Comparison of ENCODE assay signal across 23 cellular contexts in genomic region chr2:97743913-97744312, GRCh38. TPM values are rescaled to one million over a fixed set of nuclear protein-coding genes. Genes with fewer than 3 reads are reported as not detected.
DNase-seq lines count a peak whose midpoint lies in the region; ATAC-seq lines count a peak whose summit lies in the region.
"Had no signal": no experiment of that assay in that cellular context is flagged by ENCODE, and none has a peak within 500 bp of the region (broad histone marks: within the 10 kb centered on the region; RNA-seq: fewer than 3 reads in every experiment).

No MANE protein-coding gene starts in this region.

- intact Hi-C loops in activated CD4-positive, alpha-beta T cell treated with anti-CD3 and anti-CD28 coated beads, Interleukin-2, amount 10 ng/mL, durations not matched to agents 24 days and 14 days (cut with micrococcal nuclease) = loop anchor here (10.0 kb wide), 1 partner anchor 641 kb away; no protein-coding TSS in a partner anchor

- no peak overlapping the region for H3K4me3 Mint-ChIP-seq in activated CD4-positive, alpha-beta T cell treated with anti-CD3 and anti-CD28 coated beads, Interleukin-2, amount 10 ng/mL, durations not matched to agents 24 days and 14 days
- no peak overlapping the region for H3K4me3 Mint-ChIP-seq in stimulated activated naive CD8-positive, alpha-beta T cell treated with anti-CD3 and anti-CD28 coated beads, Interleukin-15, Interleukin-2, amounts not matched to agents 100 ng/mL and 50 ng/mL, for 24 hours
- H3K4me3 Mint-ChIP-seq in stimulated activated naive CD8-positive, alpha-beta T cell treated with anti-CD3 and anti-CD28 coated beads, Interleukin-15, amount 100 ng/mL, for 72 hours = no peak overlapping the region
- H3K4me3 Mint-ChIP-seq in immature natural killer cell = peak overlapping the region; percentile 55 to 82 (median 65)
- H3K4me3 Mint-ChIP-seq: B cell, brain had no signal

- peaks cover 5% of the 10 kb centered on the region for H3K9me3 Mint-ChIP-seq in activated CD4-positive, alpha-beta T cell treated with anti-CD3 and anti-CD28 coated beads, Interleukin-2, amount 10 ng/mL, durations not matched to agents 24 days and 14 days
- no peaks in the 10 kb centered on the region for H3K9me3 Mint-ChIP-seq in stimulated activated naive CD8-positive, alpha-beta T cell treated with anti-CD3 and anti-CD28 coated beads, Interleukin-15, Interleukin-2, amounts not matched to agents 100 ng/mL and 50 ng/mL, for 24 hours
- no peaks in the 10 kb centered on the region for H3K9me3 Mint-ChIP-seq in stimulated activated naive CD8-positive, alpha-beta T cell treated with anti-CD3 and anti-CD28 coated beads, Interleukin-15, amount 100 ng/mL, for 72 hours
- no peaks in the 10 kb centered on the region for H3K9me3 Mint-ChIP-seq in immature natural killer cell
- H3K9me3 Mint-ChIP-seq: activated naive CD4-positive, alpha-beta T cell treated with anti-CD3 and anti-CD28 coated beads, Interleukin-2, amount 50 U/mL, for 72 hours had no signal

- no peak for ATAC-seq in stimulated activated naive CD8-positive, alpha-beta T cell treated with anti-CD3 and anti-CD28 coated beads, Interleukin-15, amount 100 ng/mL, for 72 hours
- no peak for ATAC-seq in HG03025 (IDR thresholded peaks at IDR 0.05; ENCODE audit: low FRiP score, unreplicated experiment)
- ATAC-seq: activated CD4-positive, CD25-positive, alpha-beta regulatory T cell treated with anti-CD3 and anti-CD28 coated beads, Interleukin-2, amount 50 U/mL, for 24 hours; activated naive CD4-positive, alpha-beta T cell treated with anti-CD3 and anti-CD28 coated beads, Interleukin-2, amount 50 U/mL, for 72 hours had no signal

- no peaks in the 10 kb centered on the region for H3K27me3 Mint-ChIP-seq in activated CD4-positive, alpha-beta T cell treated with anti-CD3 and anti-CD28 coated beads, Interleukin-2, amount 10 ng/mL, durations not matched to agents 24 days and 14 days
- no peaks in the 10 kb centered on the region for H3K27me3 Mint-ChIP-seq in stimulated activated naive CD8-positive, alpha-beta T cell treated with anti-CD3 and anti-CD28 coated beads, Interleukin-15, Interleukin-2, amounts not matched to agents 100 ng/mL and 50 ng/mL, for 24 hours
- H3K27me3 Mint-ChIP-seq in stimulated activated naive CD8-positive, alpha-beta T cell treated with anti-CD3 and anti-CD28 coated beads, Interleukin-15, amount 100 ng/mL, for 72 hours = no peaks in the 10 kb centered on the region
- peaks cover 12 to 35% (median 20%) of the 10 kb centered on the region in 3 donors for H3K27me3 Mint-ChIP-seq in immature natural killer cell (ENCODE audit: low read depth in 3 of 3)
- H3K27me3 Mint-ChIP-seq: B cell, brain had no signal

- peaks cover 47% of the 10 kb centered on the region for H3K36me3 Mint-ChIP-seq in activated CD4-positive, alpha-beta T cell treated with anti-CD3 and anti-CD28 coated beads, Interleukin-2, amount 10 ng/mL, durations not matched to agents 24 days and 14 days (ENCODE audit: low read depth)
- H3K36me3 Mint-ChIP-seq in stimulated activated naive CD8-positive, alpha-beta T cell treated with anti-CD3 and anti-CD28 coated beads, Interleukin-15, Interleukin-2, amounts not matched to agents 100 ng/mL and 50 ng/mL, for 24 hours (ENCODE audit: low read depth) = peaks cover 37% of the 10 kb centered on the region
- H3K36me3 Mint-ChIP-seq in immature natural killer cell = peaks cover 14 to 27% (median 20%) of the 10 kb centered on the region in 3 donors

- H3K27ac Mint-ChIP-seq in activated CD4-positive, alpha-beta T cell treated with anti-CD3 and anti-CD28 coated beads, Interleukin-2, amount 10 ng/mL, durations not matched to agents 24 days and 14 days = peak overlapping the region; percentile 70
- H3K27ac Mint-ChIP-seq in stimulated activated naive CD8-positive, alpha-beta T cell treated with anti-CD3 and anti-CD28 coated beads, Interleukin-15, Interleukin-2, amounts not matched to agents 100 ng/mL and 50 ng/mL, for 24 hours = peak overlapping the region; percentile 22
- H3K27ac Mint-ChIP-seq in stimulated activated naive CD8-positive, alpha-beta T cell treated with anti-CD3 and anti-CD28 coated beads, Interleukin-15, amount 100 ng/mL, for 72 hours = peak overlapping the region in 1 of 2 donors; percentile 85
- H3K27ac Mint-ChIP-seq in immature natural killer cell = peak overlapping the region; percentile 82 to 97 (median 95)
- H3K27ac Mint-ChIP-seq: B cell had no signal

- H3K4me1 Mint-ChIP-seq in activated CD4-positive, alpha-beta T cell treated with anti-CD3 and anti-CD28 coated beads, Interleukin-2, amount 10 ng/mL, durations not matched to agents 24 days and 14 days = peaks cover 67% of the 10 kb centered on the region
- peaks cover 83% of the 10 kb centered on the region for H3K4me1 Mint-ChIP-seq in stimulated activated naive CD8-positive, alpha-beta T cell treated with anti-CD3 and anti-CD28 coated beads, Interleukin-15, Interleukin-2, amounts not matched to agents 100 ng/mL and 50 ng/mL, for 24 hours (ENCODE audit: low read depth)
- H3K4me1 Mint-ChIP-seq in stimulated activated naive CD8-positive, alpha-beta T cell treated with anti-CD3 and anti-CD28 coated beads, Interleukin-15, amount 100 ng/mL, for 72 hours = peaks cover 85% of the 10 kb centered on the region
- peaks cover 90 to 92% of the 10 kb centered on the region in 2 donors for H3K4me1 Mint-ChIP-seq in immature natural killer cell

- no peak for DNase-seq in activated CD4-positive, alpha-beta T cell treated with anti-CD3 and anti-CD28 coated beads, Interleukin-2, amount 10 ng/mL, durations not matched to agents 24 days and 14 days
- DNase-seq in activated CD4-positive, alpha-beta T cell treated with anti-CD3 and anti-CD28 coated beads for 4 hours = no peak
- no peak for DNase-seq in stimulated activated naive CD8-positive, alpha-beta T cell treated with anti-CD3 and anti-CD28 coated beads, Interleukin-15, amount 100 ng/mL, for 72 hours
- DNase-seq in immature natural killer cell = no peak
- DNase-seq in NCI-H1105 (lab: John Stamatoyannopoulos, UW) = no peak
- DNase-seq in Ammon's horn (ENCODE audit: low spot score) = no peak
- DNase-seq: cortex of kidney; DND-41; Karpas-422; kidney glomerular epithelial cell; NCI-H187 treated with DMSO at 0.1 percent for 48 hours; NCI-H526 treated with DMSO at 0.1 percent for 48 hours; occipital lobe; RPMI8226; stimulated activated CD4-positive, alpha-beta T cell treated with anti-CD3 and anti-CD28 coated beads, Interleukin-4, amount 100 ng/mL, for 24 hours; stomach had no signal

RNA-seq across cellular contexts. Expression of gene ZAP70, which starts 30.5 kb away (rescaled TPM):
- 240 and 242 TPM in 2 replicates for total RNA-seq in activated CD4-positive, alpha-beta T cell treated with anti-CD3 and anti-CD28 coated beads, Interleukin-2, amount 10 ng/mL, durations not matched to agents 24 days and 14 days
- polyA plus RNA-seq in immature natural killer cell = 100 to 1,000 TPM; 219 to 329 (median 246) TPM
- total RNA-seq: renal cortical epithelial cell had no signal

Comparison
In these comparisons a context has a peak if more than half of its experiments do, and no peak if none do; other contexts are left out.
1. H3K4me3 Mint-ChIP-seq: peak in immature natural killer cell (5 of 5); none in activated CD4-positive, alpha-beta T cell treated with anti-CD3 and anti-CD28 coated beads, Interleukin-2, amount 10 ng/mL, durations not matched to agents 24 days and 14 days (single experiment), stimulated activated naive CD8-positive, alpha-beta T cell treated with anti-CD3 and anti-CD28 coated beads, Interleukin-15, Interleukin-2, amounts not matched to agents 100 ng/mL and 50 ng/mL, for 24 hours (single experiment) and stimulated activated naive CD8-positive, alpha-beta T cell treated with anti-CD3 and anti-CD28 coated beads, Interleukin-15, amount 100 ng/mL, for 72 hours (0 of 2).